ENCODE assay signal across 40 cellular contexts in genomic region chr7:125530553-125530952, GRCh38.
"Had no signal": no experiment of that assay in that cellular context is flagged by ENCODE, and none has a peak within 500 bp of the region (broad histone marks: within the 10 kb centered on the region; RNA-seq: fewer than 3 reads in every experiment).

No MANE protein-coding gene starts in this region.

- FAIRE-seq: bronchial epithelial cell, colon had no signal

- H3K4me3 ChIP-seq: adrenal gland, ascending aorta, body of pancreas, breast epithelium, cardiac muscle cell had no signal

- H3K27me3 Mint-ChIP-seq: activated naive CD4-positive, alpha-beta T cell treated with anti-CD3 and anti-CD28 coated beads, Interleukin-2, amount 10 ng/mL, durations not matched to agents 7 days and 5 days; activated naive CD4-positive, alpha-beta T cell treated with anti-CD3 and anti-CD28 coated beads, Interleukin-2, amount 50 U/mL, for 24 hours; activated naive CD8-positive, alpha-beta T cell; activated naive CD8-positive, alpha-beta T cell treated with anti-CD3 and anti-CD28 coated beads for 36 hours; activated naive CD8-positive, alpha-beta T cell treated with anti-CD3 and anti-CD28 coated beads, Interleukin-2, amount 10 ng/mL, durations not matched to agents 7 days and 5 days; activated naive CD8-positive, alpha-beta T cell treated with anti-CD3 and anti-CD28 coated beads, Interleukin-2, amount 50 U/mL, for 24 hours; activated T-cell treated with anti-CD3 and anti-CD28 coated beads, Interleukin-2, amount 50 U/mL, for 24 hours; activated T-helper 17 cell treated with anti-CD3 and anti-CD28 coated beads, Interleukin-2, amount 50 U/mL, for 72 hours; brain; central memory CD8-positive, alpha-beta T cell had no signal

- H3K4me1 ChIP-seq: adrenal gland, ascending aorta, body of pancreas, breast epithelium had no signal

- H3K9me3 Mint-ChIP-seq: activated naive CD4-positive, alpha-beta T cell treated with anti-CD3 and anti-CD28 coated beads for 36 hours; activated T-helper 1 cell treated with anti-CD3 and anti-CD28 coated beads, Interleukin-12 subunit alpha, Interleukin-12 subunit beta, Interleukin-2, Interleukin-4 antibody, amounts not matched to agents 30 ng/mL and 10 ng/mL and 1 ng/mL, durations not matched to agents 14 hours and 24 hours and 36 hours; activated T-helper 2 cell treated with anti-CD3 and anti-CD28 coated beads, Interferon-gamma antibody, Interleukin-2, Interleukin-4, amounts not matched to agents 10 μg/mL and 5 μg/mL and 100 μg/mL, durations not matched to agents 14 hours and 24 hours and 36 hours; brain had no signal

- H3K27me3 ChIP-seq: adrenal gland, ascending aorta, body of pancreas, brain microvascular endothelial cell, breast epithelium, cardiac muscle cell had no signal

- H3K9me3 ChIP-seq: ascending aorta, body of pancreas, breast epithelium had no signal

- H3K27ac Mint-ChIP-seq: activated naive CD4-positive, alpha-beta T cell treated with anti-CD3 and anti-CD28 coated beads for 36 hours; activated naive CD4-positive, alpha-beta T cell treated with anti-CD3 and anti-CD28 coated beads, Interleukin-2, amount 10 ng/mL, durations not matched to agents 7 days and 5 days; activated naive CD4-positive, alpha-beta T cell treated with anti-CD3 and anti-CD28 coated beads, Interleukin-2, amount 50 U/mL, for 24 hours; activated naive CD4-positive, alpha-beta T cell treated with anti-CD3 and anti-CD28 coated beads, Interleukin-2, amount 50 U/mL, for 72 hours; activated naive CD8-positive, alpha-beta T cell; activated naive CD8-positive, alpha-beta T cell treated with anti-CD3 and anti-CD28 coated beads for 36 hours; activated naive CD8-positive, alpha-beta T cell treated with anti-CD3 and anti-CD28 coated beads, Interleukin-2, amount 10 ng/mL, durations not matched to agents 7 days and 5 days; activated naive CD8-positive, alpha-beta T cell treated with anti-CD3 and anti-CD28 coated beads, Interleukin-2, amount 50 U/mL, for 24 hours; activated T-cell treated with anti-CD3 and anti-CD28 coated beads, Interleukin-2, amount 50 U/mL, for 24 hours; activated T-cell treated with anti-CD3 and anti-CD28 coated beads, Interleukin-2, amount 50 U/mL, for 72 hours; activated T-helper 1 cell treated with anti-CD3 and anti-CD28 coated beads, Interleukin-12 subunit alpha, Interleukin-12 subunit beta, Interleukin-2, Interleukin-4 antibody, amounts not matched to agents 30 ng/mL and 10 ng/mL and 1 ng/mL, durations not matched to agents 14 hours and 24 hours and 36 hours; activated T-helper 17 cell treated with anti-CD3 and anti-CD28 coated beads, Interleukin-2, amount 50 U/mL, for 72 hours; activated T-helper 2 cell treated with anti-CD3 and anti-CD28 coated beads, Interferon-gamma antibody, Interleukin-2, Interleukin-4, amounts not matched to agents 10 μg/mL and 5 μg/mL and 100 μg/mL, durations not matched to agents 14 hours and 24 hours and 36 hours; brain had no signal

- DNase-seq: activated effector memory CD4-positive, alpha-beta T cell treated with anti-CD3 and anti-CD28 coated beads, Interleukin-2, amount 50 U/mL, for 16 hours; activated effector memory CD4-positive, alpha-beta T cell treated with Interleukin-2 at 50 U/mL for 16 hours; activated gamma-delta T cell; activated gamma-delta T cell treated with Interleukin-2 at 50 U/mL for 16 hours; activated naive CD4-positive, alpha-beta T cell; activated naive CD4-positive, alpha-beta T cell treated with anti-CD3 and anti-CD28 coated beads for 36 hours; activated naive CD4-positive, alpha-beta T cell treated with anti-CD3 and anti-CD28 coated beads, Interleukin-2, amount 10 ng/mL, durations not matched to agents 7 days and 5 days; activated naive CD4-positive, alpha-beta T cell treated with anti-CD3 and anti-CD28 coated beads, Interleukin-2, amount 50 U/mL, for 16 hours; activated naive CD4-positive, alpha-beta T cell treated with Interleukin-2 at 50 U/mL for 16 hours; activated naive CD8-positive, alpha-beta T cell treated with anti-CD3 and anti-CD28 coated beads for 36 hours; activated naive CD8-positive, alpha-beta T cell treated with anti-CD3 and anti-CD28 coated beads, Interleukin-2, amount 10 ng/mL, durations not matched to agents 7 days and 5 days; activated naive CD8-positive, alpha-beta T cell treated with anti-CD3 and anti-CD28 coated beads, Interleukin-2, amount 50 U/mL, for 24 hours; activated T-cell treated with anti-CD3 and anti-CD28 coated beads, Interleukin-2, amount 50 U/mL, for 1 hour; activated T-cell treated with anti-CD3 and anti-CD28 coated beads, Interleukin-2, amount 50 U/mL, for 24 hours; activated T-cell treated with anti-CD3 and anti-CD28 coated beads, Interleukin-2, amount 50 U/mL, for 4 hours; activated T-cell treated with anti-CD3 and anti-CD28 coated beads, Interleukin-2, amount 50 U/mL, for 48 hours; activated T-cell treated with anti-CD3 and anti-CD28 coated beads, Interleukin-2, amount 50 U/mL, for 72 hours; adrenal gland; amniotic stem cell; amygdala; anterior cingulate cortex; aorta; body of pancreas; brain microvascular endothelial cell; caudate nucleus; central memory CD4-positive, alpha-beta T cell; cerebellar nuclear complex had no signal

- ATAC-seq: activated naive CD4-positive, alpha-beta T cell treated with anti-CD3 and anti-CD28 coated beads, Interleukin-2, amount 50 U/mL, for 72 hours; activated naive CD8-positive, alpha-beta T cell treated with anti-CD3 and anti-CD28 coated beads, Interleukin-2, amount 50 U/mL, for 24 hours; activated T-cell treated with anti-CD3 and anti-CD28 coated beads, Interleukin-2, amount 50 U/mL, for 4 hours; activated T-cell treated with anti-CD3 and anti-CD28 coated beads, Interleukin-2, amount 50 U/mL, for 72 hours; activated T-helper 17 cell treated with anti-CD3 and anti-CD28 coated beads, Interleukin-2, amount 50 U/mL, for 72 hours; body of pancreas had no signal

- H3K27ac ChIP-seq: adrenal gland, ascending aorta, body of pancreas, brain microvascular endothelial cell, breast epithelium, cardiac muscle cell had no signal

- H3K4me3 Mint-ChIP-seq: activated naive CD4-positive, alpha-beta T cell treated with anti-CD3 and anti-CD28 coated beads for 36 hours; activated naive CD4-positive, alpha-beta T cell treated with anti-CD3 and anti-CD28 coated beads, Interleukin-2, amount 10 ng/mL, durations not matched to agents 7 days and 5 days; activated naive CD4-positive, alpha-beta T cell treated with anti-CD3 and anti-CD28 coated beads, Interleukin-2, amount 50 U/mL, for 24 hours; activated naive CD8-positive, alpha-beta T cell; activated naive CD8-positive, alpha-beta T cell treated with anti-CD3 and anti-CD28 coated beads for 36 hours; activated naive CD8-positive, alpha-beta T cell treated with anti-CD3 and anti-CD28 coated beads, Interleukin-2, amount 10 ng/mL, durations not matched to agents 7 days and 5 days; activated naive CD8-positive, alpha-beta T cell treated with anti-CD3 and anti-CD28 coated beads, Interleukin-2, amount 50 U/mL, for 24 hours; activated T-cell treated with anti-CD3 and anti-CD28 coated beads, Interleukin-2, amount 50 U/mL, for 24 hours; activated T-cell treated with anti-CD3 and anti-CD28 coated beads, Interleukin-2, amount 50 U/mL, for 4 hours; activated T-cell treated with anti-CD3 and anti-CD28 coated beads, Interleukin-2, amount 50 U/mL, for 72 hours; activated T-helper 1 cell treated with anti-CD3 and anti-CD28 coated beads, Interleukin-12 subunit alpha, Interleukin-12 subunit beta, Interleukin-2, Interleukin-4 antibody, amounts not matched to agents 30 ng/mL and 10 ng/mL and 1 ng/mL, durations not matched to agents 14 hours and 24 hours and 36 hours; activated T-helper 17 cell treated with anti-CD3 and anti-CD28 coated beads, Interleukin-2, amount 50 U/mL, for 72 hours; brain; central memory CD8-positive, alpha-beta T cell had no signal

- H3K36me3 ChIP-seq: adrenal gland, ascending aorta, brain microvascular endothelial cell, breast epithelium, cardiac muscle cell had no signal

- H3K4me1 Mint-ChIP-seq: activated naive CD4-positive, alpha-beta T cell treated with anti-CD3 and anti-CD28 coated beads, Interleukin-2, amount 10 ng/mL, durations not matched to agents 7 days and 5 days; activated naive CD4-positive, alpha-beta T cell treated with anti-CD3 and anti-CD28 coated beads, Interleukin-2, amount 50 U/mL, for 24 hours; activated naive CD8-positive, alpha-beta T cell treated with anti-CD3 and anti-CD28 coated beads for 36 hours; activated naive CD8-positive, alpha-beta T cell treated with anti-CD3 and anti-CD28 coated beads, Interleukin-2, amount 10 ng/mL, durations not matched to agents 7 days and 5 days; activated naive CD8-positive, alpha-beta T cell treated with anti-CD3 and anti-CD28 coated beads, Interleukin-2, amount 50 U/mL, for 24 hours; activated T-helper 17 cell treated with anti-CD3 and anti-CD28 coated beads, Interleukin-2, amount 50 U/mL, for 72 hours; brain; central memory CD8-positive, alpha-beta T cell had no signal

- H3K36me3 Mint-ChIP-seq: activated naive CD4-positive, alpha-beta T cell treated with anti-CD3 and anti-CD28 coated beads, Interleukin-2, amount 10 ng/mL, durations not matched to agents 7 days and 5 days; activated naive CD4-positive, alpha-beta T cell treated with anti-CD3 and anti-CD28 coated beads, Interleukin-2, amount 50 U/mL, for 24 hours; activated naive CD4-positive, alpha-beta T cell treated with anti-CD3 and anti-CD28 coated beads, Interleukin-2, amount 50 U/mL, for 72 hours; activated naive CD8-positive, alpha-beta T cell; activated naive CD8-positive, alpha-beta T cell treated with anti-CD3 and anti-CD28 coated beads for 36 hours; activated naive CD8-positive, alpha-beta T cell treated with anti-CD3 and anti-CD28 coated beads, Interleukin-2, amount 10 ng/mL, durations not matched to agents 7 days and 5 days; brain had no signal
